In the genomic region with DNA sequence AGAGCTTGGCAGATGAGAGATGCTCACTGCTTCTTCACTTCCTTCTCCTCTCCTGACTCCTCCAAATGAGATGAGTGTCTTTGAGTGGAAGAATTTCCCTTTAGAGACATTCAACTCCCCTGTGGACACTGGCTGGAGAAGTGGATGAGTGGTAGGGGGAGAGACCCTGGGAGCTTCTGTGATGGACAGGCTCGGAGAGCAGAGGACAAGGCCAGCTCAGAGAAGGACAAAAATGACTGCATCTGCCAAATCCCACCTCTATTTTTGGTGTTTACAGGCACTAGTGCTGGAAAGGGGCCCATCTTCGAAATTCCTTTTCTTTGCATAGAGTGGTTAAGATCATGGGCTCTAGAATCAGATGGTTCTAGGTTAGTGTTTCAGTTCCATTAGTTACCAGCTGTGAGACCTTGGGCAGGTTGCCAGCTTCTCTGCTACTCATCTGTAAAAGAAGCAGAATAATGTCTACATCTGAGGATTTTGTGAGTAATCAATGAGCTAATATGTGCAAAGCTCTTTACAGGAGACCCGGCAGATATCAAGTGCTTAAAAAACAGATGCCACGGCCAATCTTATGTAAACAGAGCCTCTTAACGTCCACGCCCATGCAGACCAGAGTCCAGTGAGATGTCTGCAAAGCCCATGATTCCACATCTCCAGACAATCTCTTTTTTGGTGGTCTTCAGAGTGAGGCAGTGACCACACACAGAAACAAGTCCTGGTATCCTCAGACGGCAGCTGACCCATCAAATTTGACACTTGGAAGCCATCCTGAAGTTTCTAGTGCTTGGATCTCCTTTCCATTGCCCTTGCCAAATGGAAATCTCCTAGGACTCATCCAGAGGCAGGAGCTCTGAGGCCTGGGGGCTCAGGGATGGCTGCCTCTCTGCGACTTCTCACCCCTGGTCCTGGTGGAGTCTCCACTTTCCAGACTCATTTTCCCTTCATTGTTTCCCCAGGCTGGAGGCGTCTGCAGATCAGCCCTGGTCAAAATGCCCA, we compare ENCODE assay signal across 14 cellular contexts. TPM values are rescaled to one million over a fixed set of nuclear protein-coding genes. Genes with fewer than 3 reads are reported as not detected.
DNase-seq lines count a peak whose midpoint lies in the region; ATAC-seq and TF ChIP-seq lines count a peak whose summit lies in the region.
"Had no signal": no experiment of that assay in that cellular context is flagged by ENCODE, and none has a peak within 500 bp of the region (broad histone marks: within the 10 kb centered on the region; RNA-seq: fewer than 3 reads in every experiment).

No MANE protein-coding gene starts in this region.

- ATAC-seq in left cardiac atrium, result peak; percentile 21 to 28
- no peak for ATAC-seq in naive thymus-derived CD4-positive, alpha-beta T cell
- ATAC-seq: K562 had no signal

- H3K4me3 ChIP-seq in SJCRH30 (no peak overlapping the region), skeletal muscle tissue (ENCODE audit: low read length in 3 of 3) (peak overlapping the region in 1 of 3 donors; percentile 17), MM.1S (ENCODE audit: low read length) (no peak overlapping the region)
- no peak overlapping the region for H3K4me3 ChIP-seq in naive thymus-derived CD4-positive, alpha-beta T cell (ENCODE audit: low read length)
- H3K4me3 ChIP-seq: K562 had no signal

- no peak overlapping the region for H3K27ac ChIP-seq in SJCRH30
- peak overlapping the region; percentile 48 for H3K27ac ChIP-seq in skeletal muscle tissue (ENCODE audit: low read depth, low read length)
- H3K27ac ChIP-seq in MM.1S (ENCODE audit: low read length), result no peak overlapping the region
- no peak overlapping the region for H3K27ac ChIP-seq in naive thymus-derived CD4-positive, alpha-beta T cell (ENCODE audit: low read depth, low read length)

- no peak overlapping the region for H2AFZ ChIP-seq in MM.1S (ENCODE audit: low read length)

- H3K4me2 ChIP-seq in MM.1S (ENCODE audit: low read depth, low read length), result no peak overlapping the region

- peaks cover 10 to 25% (median 14%) of the 10 kb centered on the region in 5 donors for H3K27me3 Mint-ChIP-seq in naive thymus-derived CD4-positive, alpha-beta T cell

- no peaks in the 10 kb centered on the region for H3F3A ChIP-seq in MM.1S (ENCODE audit: insufficient read depth, low read length)

- H3K9ac ChIP-seq in skeletal muscle tissue (ENCODE audit: low read depth in 1 of 3, low read length in 3 of 3) (no peak overlapping the region), MM.1S (ENCODE audit: low read length) (no peak overlapping the region)

- DNase-seq in HCEC 1CT (peak; percentile 48), SJCRH30 (peak; percentile 66 to 73), left cardiac atrium (peak; percentile 49), MM.1S (no peak), foreskin melanocyte (no peak)
- DNase-seq in naive thymus-derived CD4-positive, alpha-beta T cell, result no peak
- DNase-seq: activated CD4-positive, alpha-beta T cell treated with anti-CD3 and anti-CD28 coated beads, Interleukin-2, amount 50 U/mL, for 48 hours; NCI-H1694; NK-92 treated with Interleukin-12 subunit alpha and Interleukin-12 subunit beta, amount 100 ng/mL, for 24 hours; SIG-M5; stimulated activated naive CD4-positive, alpha-beta T cell; T-helper 9 cell had no signal

- H3K4me1 ChIP-seq in SJCRH30, result peaks cover 35% of the 10 kb centered on the region
- H3K4me1 ChIP-seq in skeletal muscle tissue (ENCODE audit: control insufficient read depth in 3 of 3, insufficient read depth in 3 of 3, low read length in 3 of 3), result peaks cover 31 to 41% (median 38%) of the 10 kb centered on the region in 3 donors
- H3K4me1 ChIP-seq in MM.1S (ENCODE audit: low read length), result no peaks in the 10 kb centered on the region
- H3K4me1 ChIP-seq in naive thymus-derived CD4-positive, alpha-beta T cell (ENCODE audit: control insufficient read depth in 2 of 2, insufficient read depth in 2 of 2, low read length in 2 of 2), result no peaks in the 10 kb centered on the region

- H3K9me3 Mint-ChIP-seq in naive thymus-derived CD4-positive, alpha-beta T cell, result no peaks in the 10 kb centered on the region

- no peaks in the 10 kb centered on the region for H4K20me1 ChIP-seq in MM.1S (ENCODE audit: insufficient read depth, low read length)

- H3K4me1 Mint-ChIP-seq in naive thymus-derived CD4-positive, alpha-beta T cell, result no peaks in the 10 kb centered on the region

- no peak overlapping the region for H3K27ac Mint-ChIP-seq in naive thymus-derived CD4-positive, alpha-beta T cell

- POLR2A ChIA-PET in naive thymus-derived CD4-positive, alpha-beta T cell (lab: Charles Lee), result interaction anchor here (0.8 kb wide), 1 partner anchor 12 kb away, joined by 3 read pairs; no protein-coding TSS in a partner anchor

- no peaks in the 10 kb centered on the region for H3K36me3 ChIP-seq in SJCRH30
- H3K36me3 ChIP-seq in skeletal muscle tissue (ENCODE audit: control insufficient read depth in 3 of 3, insufficient read depth in 3 of 3, low read length in 3 of 3), result no peaks in the 10 kb centered on the region
- no peaks in the 10 kb centered on the region for H3K36me3 ChIP-seq in MM.1S (replicated peaks; ENCODE audit: insufficient read depth, low read length)
- H3K36me3 ChIP-seq in naive thymus-derived CD4-positive, alpha-beta T cell (ENCODE audit: control insufficient read depth in 2 of 3, insufficient read depth in 3 of 3, low read length in 3 of 3), result no peaks in the 10 kb centered on the region

- no peaks in the 10 kb centered on the region for H3K9me3 ChIP-seq in SJCRH30 (replicated peaks)
- no peaks in the 10 kb centered on the region for H3K9me3 ChIP-seq in skeletal muscle tissue (ENCODE audit: control insufficient read depth in 3 of 3, low read length in 3 of 3)
- H3K9me3 ChIP-seq in MM.1S (replicated peaks; ENCODE audit: insufficient read depth, low read length), result no peaks in the 10 kb centered on the region
- no peaks in the 10 kb centered on the region for H3K9me3 ChIP-seq in naive thymus-derived CD4-positive, alpha-beta T cell (ENCODE audit: control insufficient read depth in 2 of 3, low read length in 3 of 3)

- no peaks in the 10 kb centered on the region for H3K9me2 ChIP-seq in MM.1S (replicated peaks; ENCODE audit: insufficient read depth, low read length)

- H3K27me3 ChIP-seq in SJCRH30 (no peaks in the 10 kb centered on the region), skeletal muscle tissue (ENCODE audit: control insufficient read depth in 3 of 3, insufficient read depth in 3 of 3, low read length in 3 of 3) (peaks cover 0 to under 1% (median 0%) of the 10 kb centered on the region in 3 donors), MM.1S (replicated peaks; ENCODE audit: insufficient read depth, low read length) (peaks cover 38% of the 10 kb centered on the region)
- no peaks in the 10 kb centered on the region for H3K27me3 ChIP-seq in naive thymus-derived CD4-positive, alpha-beta T cell (ENCODE audit: control insufficient read depth in 2 of 2, insufficient read depth in 2 of 2, low read length in 2 of 2)

- no peaks in the 10 kb centered on the region for H3K36me3 Mint-ChIP-seq in naive thymus-derived CD4-positive, alpha-beta T cell

- intact Hi-C loops in left cardiac atrium (cut with DNase I), result no loop called here
- intact Hi-C loops in naive thymus-derived CD4-positive, alpha-beta T cell (cut with micrococcal nuclease), result no loop called here

- H3K79me2 ChIP-seq in MM.1S (ENCODE audit: low read length), result no peaks in the 10 kb centered on the region

- CTCF ChIA-PET in naive thymus-derived CD4-positive, alpha-beta T cell (lab: Charles Lee), result no interaction called here

- H3K4me3 Mint-ChIP-seq in naive thymus-derived CD4-positive, alpha-beta T cell, result no peak overlapping the region

- TF ChIP-seq CTCF in MM.1S (IDR thresholded peaks at IDR 0.05; ENCODE audit: low read length), result no peak

RNA-seq across cellular contexts. Expression of a gene that starts 13.5 kb away (rescaled TPM):
- total RNA-seq in SJCRH30 (2014; rRNA removed; shearing (Covaris generic)), result 13.0 and 18.6 TPM in 2 replicates
- total RNA-seq in left cardiac atrium, result 1 to 10 TPM; 7.0 to 9.2 TPM
- total RNA-seq in skeletal muscle tissue, result 8.9 TPM
- 1 to 10 TPM; 1.2 to 2.4 (median 1.9) TPM for total RNA-seq in naive thymus-derived CD4-positive, alpha-beta T cell
- not detected for polyA plus RNA-seq in naive thymus-derived CD4-positive, alpha-beta T cell
- polyA plus RNA-seq: K562 had no signal

RNA-seq across cellular contexts. Expression of a gene that starts 42.8 kb away (rescaled TPM):
- total RNA-seq in SJCRH30 (2014; rRNA removed; shearing (Covaris generic)), result 0.13 TPM in 1 of 2 replicates, not detected in the other
- under 1 TPM in 1 of 2 donors, not detected in 1; 0.09 TPM for total RNA-seq in left cardiac atrium
- total RNA-seq in skeletal muscle tissue, result not detected
- not detected for total RNA-seq in naive thymus-derived CD4-positive, alpha-beta T cell
- polyA plus RNA-seq in naive thymus-derived CD4-positive, alpha-beta T cell, result not detected
- total RNA-seq: K562 had no signal
- polyA plus RNA-seq: K562 had no signal

Comparison
In these comparisons a context has a peak if more than half of its experiments do, and no peak if none do; other contexts are left out.
1. DNase-seq: peak in HCEC 1CT (single experiment), SJCRH30 (2 of 2) and left cardiac atrium (single experiment); none in MM.1S (single experiment), foreskin melanocyte (single experiment) and naive thymus-derived CD4-positive, alpha-beta T cell (0 of 9).